ENCODE assay signal across 10 cellular contexts in the genomic region with DNA sequence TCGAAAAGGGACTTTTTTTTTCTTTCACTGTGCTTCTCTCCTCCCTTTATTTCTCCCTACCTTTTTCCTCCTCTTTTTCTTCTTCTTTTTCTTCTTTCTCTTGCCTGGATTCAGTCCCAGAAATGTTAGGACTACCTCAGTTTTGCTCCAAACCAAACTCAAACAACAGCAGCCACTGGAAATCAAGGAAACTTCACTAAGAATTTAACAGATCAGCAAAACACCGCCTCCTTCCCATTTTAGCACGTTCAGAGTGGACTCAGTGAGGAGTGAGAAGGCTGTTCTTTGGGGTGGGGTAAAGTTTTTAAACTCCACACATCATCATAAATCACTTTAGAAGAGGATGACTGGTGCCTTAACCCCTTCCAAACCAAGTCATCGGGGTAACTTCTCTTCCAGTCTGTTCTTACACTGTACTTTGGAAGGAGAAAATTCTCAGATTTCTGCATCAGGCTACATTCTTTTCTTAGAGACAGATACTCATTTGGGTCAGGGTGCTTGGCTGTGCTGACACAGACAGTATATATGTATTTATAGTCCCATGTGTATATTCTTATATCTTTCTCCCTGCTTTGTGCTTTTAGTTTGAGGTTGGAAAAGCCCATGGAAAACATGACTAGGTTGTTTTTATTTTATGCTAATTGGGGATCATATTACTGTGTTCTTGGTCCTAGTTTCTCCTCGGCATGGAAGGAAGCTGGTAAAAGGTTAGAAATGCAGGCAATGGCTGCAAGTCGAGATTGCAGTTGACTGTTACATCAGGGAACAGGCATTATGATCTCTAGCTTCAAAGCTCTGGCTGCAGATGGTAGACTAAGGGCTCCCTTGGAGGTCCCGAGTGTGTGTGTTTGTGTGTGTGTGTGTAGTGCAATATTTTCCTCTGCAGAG. TPM values are rescaled to one million over a fixed set of nuclear protein-coding genes. Genes with fewer than 3 reads are reported as not detected.
DNase-seq lines count a peak whose midpoint lies in the region; ATAC-seq and TF ChIP-seq lines count a peak whose summit lies in the region.
"Had no signal": no experiment of that assay in that cellular context is flagged by ENCODE, and none has a peak within 500 bp of the region (broad histone marks: within the 10 kb centered on the region; RNA-seq: fewer than 3 reads in every experiment).

A gene with protein sequence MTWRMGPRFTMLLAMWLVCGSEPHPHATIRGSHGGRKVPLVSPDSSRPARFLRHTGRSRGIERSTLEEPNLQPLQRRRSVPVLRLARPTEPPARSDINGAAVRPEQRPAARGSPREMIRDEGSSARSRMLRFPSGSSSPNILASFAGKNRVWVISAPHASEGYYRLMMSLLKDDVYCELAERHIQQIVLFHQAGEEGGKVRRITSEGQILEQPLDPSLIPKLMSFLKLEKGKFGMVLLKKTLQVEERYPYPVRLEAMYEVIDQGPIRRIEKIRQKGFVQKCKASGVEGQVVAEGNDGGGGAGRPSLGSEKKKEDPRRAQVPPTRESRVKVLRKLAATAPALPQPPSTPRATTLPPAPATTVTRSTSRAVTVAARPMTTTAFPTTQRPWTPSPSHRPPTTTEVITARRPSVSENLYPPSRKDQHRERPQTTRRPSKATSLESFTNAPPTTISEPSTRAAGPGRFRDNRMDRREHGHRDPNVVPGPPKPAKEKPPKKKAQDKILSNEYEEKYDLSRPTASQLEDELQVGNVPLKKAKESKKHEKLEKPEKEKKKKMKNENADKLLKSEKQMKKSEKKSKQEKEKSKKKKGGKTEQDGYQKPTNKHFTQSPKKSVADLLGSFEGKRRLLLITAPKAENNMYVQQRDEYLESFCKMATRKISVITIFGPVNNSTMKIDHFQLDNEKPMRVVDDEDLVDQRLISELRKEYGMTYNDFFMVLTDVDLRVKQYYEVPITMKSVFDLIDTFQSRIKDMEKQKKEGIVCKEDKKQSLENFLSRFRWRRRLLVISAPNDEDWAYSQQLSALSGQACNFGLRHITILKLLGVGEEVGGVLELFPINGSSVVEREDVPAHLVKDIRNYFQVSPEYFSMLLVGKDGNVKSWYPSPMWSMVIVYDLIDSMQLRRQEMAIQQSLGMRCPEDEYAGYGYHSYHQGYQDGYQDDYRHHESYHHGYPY (minus strand): TSS at position 280 of the 888 bp plus-strand sequence. CDS start 1,238 bp downstream, outside the sequence.

- H3K4me1 ChIP-seq in vagina = peaks cover 8% of the 10 kb centered on the region
- H3K4me1 ChIP-seq: BLaER1 had no signal

- peak in 1 of 2 donors; percentile 73 for TF ChIP-seq POLR2A in vagina (IDR thresholded peaks at IDR 0.05)

- H3K36me3 ChIP-seq in vagina = no peaks in the 10 kb centered on the region
- H3K36me3 ChIP-seq: BLaER1 had no signal

- intact Hi-C loops in vagina (cut with DNase I) = loop anchor here (5.0 to 10.0 kb wide), 2 partner anchors 171 to 344 kb away; no protein-coding TSS in a partner anchor

- H3K4me3 ChIP-seq in coronary artery = peak within 1 kb of the TSS; percentile 61
- H3K4me3 ChIP-seq in vagina = peak within 1 kb of the TSS; percentile 36 to 48
- H3K4me3 ChIP-seq: BLaER1 had no signal

- ATAC-seq in GM21737 (IDR thresholded peaks at IDR 0.05; ENCODE audit: unreplicated experiment) (no peak), GM21515 (IDR thresholded peaks at IDR 0.05; ENCODE audit: unreplicated experiment) (no peak)

- peak; percentile 14 for DNase-seq in NCI-H2227 (lab: John Stamatoyannopoulos, UW; ENCODE audit: unreplicated experiment)
- no peak for DNase-seq in NCI-H2227 treated with DMSO at 0.1 percent for 48 hours (lab: John Stamatoyannopoulos, UW)
- no peak for DNase-seq in coronary artery (ENCODE audit: low spot score)
- peak; percentile 77 to 87 for DNase-seq in lung microvascular endothelial cell (ENCODE audit: low read depth in 2 of 2)
- no peak for DNase-seq in vagina (ENCODE audit: extremely low spot score in 2 of 2)
- no peak for DNase-seq in GM20000 (ENCODE audit: low spot score)
- DNase-seq: immature natural killer cell had no signal

- no peaks in the 10 kb centered on the region for H3K27me3 ChIP-seq in vagina

- TF ChIP-seq CTCF in coronary artery (IDR thresholded peaks at IDR 0.05) (no peak), vagina (IDR thresholded peaks at IDR 0.05) (no peak), GM20000 (IDR thresholded peaks at IDR 0.05; ENCODE audit: extremely low read depth, missing control alignments) (no peak)

- no peaks in the 10 kb centered on the region for H3K9me3 ChIP-seq in vagina
- H3K9me3 ChIP-seq: BLaER1 had no signal

- peak within 1 kb of the TSS; percentile 79 to 86 for H3K27ac ChIP-seq in coronary artery
- peak within 1 kb of the TSS; percentile 87 for H3K27ac ChIP-seq in vagina
- H3K27ac ChIP-seq: BLaER1 had no signal

RNA-seq across cellular contexts. Expression of the gene that starts here (rescaled TPM):
- total RNA-seq in lung microvascular endothelial cell (5.2 and 14.4 TPM in 2 replicates), vagina (51.6 TPM)

Comparison
In these comparisons a context has a peak if more than half of its experiments do, and no peak if none do; other contexts are left out.
1. DNase-seq: peak in NCI-H2227 (single experiment) and lung microvascular endothelial cell (2 of 2); none in NCI-H2227 treated with DMSO at 0.1 percent for 48 hours (single experiment), coronary artery (single experiment), vagina (0 of 2) and GM20000 (single experiment).